Comparison of ENCODE assay signal across 23 cellular contexts in genomic region chr1:189899686-189900495, GRCh38.
DNase-seq lines count a peak whose midpoint lies in the region; ATAC-seq and TF ChIP-seq lines count a peak whose summit lies in the region.
"Had no signal": no experiment of that assay in that cellular context is flagged by ENCODE, and none has a peak within 500 bp of the region (broad histone marks: within the 10 kb centered on the region; RNA-seq: fewer than 3 reads in every experiment).

No MANE protein-coding gene starts in this region.

- no peak overlapping the region for H3K4ac ChIP-seq in mesendoderm (ENCODE audit: low read depth, low read length)

- ATAC-seq in Right ventricle myocardium superior (ENCODE audit: poor library complexity) (no peak), HG03432 (IDR thresholded peaks at IDR 0.05; ENCODE audit: unreplicated experiment) (no peak), HG03342 (IDR thresholded peaks at IDR 0.05; ENCODE audit: unreplicated experiment) (no peak)
- ATAC-seq: activated CD8-positive, alpha-beta T cell treated with anti-CD3 and anti-CD28 coated beads, Interleukin-2, amount 10 ng/mL, durations not matched to agents 7 days and 5 days; heart right ventricle; HepG2; upper lobe of right lung had no signal

- no peak overlapping the region for H2AK5ac ChIP-seq in mesendoderm (ENCODE audit: low read length)

- TF ChIP-seq POLR2A in stomach (IDR thresholded peaks at IDR 0.05): no peak

- H3K4me2 ChIP-seq in mesendoderm (ENCODE audit: low read length): no peak overlapping the region

- no peak overlapping the region for H3K23ac ChIP-seq in mesendoderm (ENCODE audit: low read length)

- intact Hi-C loops in Right ventricle myocardium superior (cut with DNase I): no loop called here
- intact Hi-C loops in stomach (cut with DNase I; ENCODE audit: low total_unique reads): no loop called here

- WGBS in mesendoderm (ENCODE audit: extremely low coverage, insufficient coverage, low lambda C conversion rate): no CpG with 5 or more reads among the region's 1 CpG
- 4 to 19% (median 12%) methylated on average over 1 of the region's 1 CpG for WGBS in stomach, 5 donors

- no peaks in the 10 kb centered on the region for H3K79me2 ChIP-seq in mesendoderm (ENCODE audit: control insufficient read depth, insufficient read depth, low read length)

- TF ChIP-seq CTCF in stomach (IDR thresholded peaks at IDR 0.05): no peak

- H3K4me1 ChIP-seq in HAP-1 (peaks cover 16% of the 10 kb centered on the region), mesendoderm (ENCODE audit: control insufficient read depth, low read depth, low read length) (peaks cover 2% of the 10 kb centered on the region), stomach (no peaks in the 10 kb centered on the region)
- H3K4me1 ChIP-seq: heart right ventricle, upper lobe of right lung had no signal

- DNase-seq in HAP-1 (ENCODE audit: low spot score in 2 of 2) (peak; percentile 57 to 77), NCI-H146 (lab: John Stamatoyannopoulos, UW) (peak; percentile 96), NCI-H748 treated with DMSO at 0.1 percent for 48 hours (lab: John Stamatoyannopoulos, UW) (peak; percentile 84), mesendoderm (peak; percentile 93), Right ventricle myocardium superior (no peak), stomach (no peak)
- DNase-seq: activated B cell treated with CpG ODN at 0.5 μM for 24 hours; activated CD8-positive, alpha-beta T cell treated with anti-CD3 and anti-CD28 coated beads, Interleukin-2, amount 10 ng/mL, durations not matched to agents 7 days and 5 days; activated naive CD4-positive, alpha-beta T cell; activated T-cell treated with anti-CD3 and anti-CD28 coated beads, Interleukin-2, amount 50 U/mL, for 24 hours; amniotic stem cell; CD8-positive, alpha-beta memory T cell; cortex of kidney; DND-41; heart right ventricle; immature natural killer cell; NCI-H187 treated with DMSO at 0.1 percent for 48 hours; nucleus accumbens; stimulated activated CD4-positive, alpha-beta T cell treated with anti-CD3 and anti-CD28 coated beads, Interleukin-12 subunit alpha, Interleukin-12 subunit beta, amount 100 ng/mL, for 4 hours; upper lobe of right lung had no signal

- H2BK5ac ChIP-seq in mesendoderm (ENCODE audit: low read length): no peak overlapping the region

- no peak overlapping the region for H3K56ac ChIP-seq in mesendoderm (ENCODE audit: low read length)

- H3K9me3 ChIP-seq in HAP-1: no peaks in the 10 kb centered on the region
- H3K9me3 ChIP-seq in stomach: peaks cover 0 to 3% (median 0%) of the 10 kb centered on the region in 4 donors
- H3K9me3 ChIP-seq: upper lobe of right lung had no signal

- in situ Hi-C loops in HAP-1 (cut with MboI; ENCODE audit: low sequenced_read_pairs): no loop called here

- no peak for TF ChIP-seq EP300 in stomach (IDR thresholded peaks at IDR 0.05)

- H4K8ac ChIP-seq in mesendoderm (ENCODE audit: low read depth, low read length): no peak overlapping the region

- H3K4me3 ChIP-seq in HAP-1 (no peak overlapping the region), mesendoderm (ENCODE audit: low read length) (no peak overlapping the region), stomach (no peak overlapping the region)
- H3K4me3 ChIP-seq: heart right ventricle, upper lobe of right lung had no signal

- no peak overlapping the region for H2BK15ac ChIP-seq in mesendoderm (replicated peaks; ENCODE audit: low read depth)

- no peaks in the 10 kb centered on the region for H3K36me3 ChIP-seq in HAP-1 (replicated peaks)
- H3K36me3 ChIP-seq in mesendoderm (ENCODE audit: control insufficient read depth, insufficient read depth, low read length): no peaks in the 10 kb centered on the region
- no peaks in the 10 kb centered on the region for H3K36me3 ChIP-seq in stomach
- H3K36me3 ChIP-seq: heart right ventricle, upper lobe of right lung had no signal

- H3K9ac ChIP-seq in mesendoderm (ENCODE audit: low read length): no peak overlapping the region

- H3K27me3 ChIP-seq in HAP-1 (ENCODE audit: low read depth): no peaks in the 10 kb centered on the region
- no peaks in the 10 kb centered on the region for H3K27me3 ChIP-seq in mesendoderm (ENCODE audit: insufficient read depth, low read length, poor library complexity)
- H3K27me3 ChIP-seq in stomach: no peaks in the 10 kb centered on the region
- H3K27me3 ChIP-seq: heart right ventricle, upper lobe of right lung had no signal

- H4K5ac ChIP-seq in mesendoderm (ENCODE audit: low read length): no peak overlapping the region

- no peaks in the 10 kb centered on the region for H3K79me1 ChIP-seq in mesendoderm (ENCODE audit: low read length)

- H3K18ac ChIP-seq in mesendoderm (ENCODE audit: low read length): no peak overlapping the region

- H3K27ac ChIP-seq in mesendoderm (ENCODE audit: low read depth, low read length) (no peak overlapping the region), stomach (no peak overlapping the region)
- H3K27ac ChIP-seq: heart right ventricle, upper lobe of right lung had no signal

- no peak overlapping the region for H2BK120ac ChIP-seq in mesendoderm (ENCODE audit: low read depth, low read length)

Comparison
In these comparisons a context has a peak if more than half of its experiments do, and no peak if none do; other contexts are left out.
1. DNase-seq: peak in HAP-1 (2 of 2), NCI-H146 (single experiment), NCI-H748 treated with DMSO at 0.1 percent for 48 hours (single experiment) and mesendoderm (single experiment); none in Right ventricle myocardium superior (single experiment) and stomach (single experiment).